Comparison of ENCODE assay signal across 7 cellular contexts in the genomic region with DNA sequence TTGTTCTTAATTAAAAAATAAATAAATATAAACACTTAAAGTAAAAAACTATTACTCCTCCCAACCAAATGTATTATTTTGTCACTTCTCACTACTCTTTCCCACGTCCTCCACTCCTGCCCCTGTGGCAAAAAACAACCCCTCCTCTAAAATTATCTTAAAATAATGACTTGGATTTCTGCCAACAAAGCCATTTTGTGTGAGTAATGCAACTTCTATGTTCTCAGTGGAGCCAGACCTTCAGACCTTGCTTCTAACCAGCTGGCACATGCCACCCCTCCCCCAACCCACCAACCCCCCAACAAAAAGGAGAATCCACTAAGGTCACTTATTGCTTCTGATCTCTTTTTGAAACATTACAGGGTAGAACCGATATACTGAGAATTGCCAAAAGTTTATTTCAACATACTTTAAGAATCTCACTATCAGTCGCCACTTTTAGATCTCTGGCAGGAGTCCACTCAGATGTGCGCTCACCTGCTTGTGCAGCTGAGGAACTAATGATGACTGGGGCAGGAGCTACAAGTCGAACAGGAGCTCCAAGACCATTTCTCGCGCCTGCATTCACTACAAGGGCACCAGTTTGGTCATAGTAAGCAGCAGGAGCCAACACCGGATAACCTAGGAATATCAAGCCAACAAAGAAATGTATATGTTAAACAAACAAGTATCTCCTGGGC. TPM values are rescaled to one million over a fixed set of nuclear protein-coding genes. Genes with fewer than 3 reads are reported as not detected.
A peak's percentile ranks its signal among the peaks of the same experiment; 100 is the strongest.
DNase-seq lines count a peak whose midpoint lies in the region; ATAC-seq and TF ChIP-seq lines count a peak whose summit lies in the region.

No MANE protein-coding gene starts in this region.

- peaks cover 8% of the 10 kb centered on the region for H3K27me3 Mint-ChIP-seq in HFFc6 (ENCODE audit: insufficient read depth)

- H3K27ac ChIP-seq in esophagus squamous epithelium (peak overlapping the region in 3 of 4 donors; percentile 2 to 45 (median 16)), sigmoid colon (peak overlapping the region in 3 of 4 donors; percentile 41 to 49 (median 49))

- H3K9me3 ChIP-seq in esophagus squamous epithelium = no peaks in the 10 kb centered on the region
- H3K9me3 ChIP-seq in sigmoid colon = no peaks in the 10 kb centered on the region

- intact Hi-C loops in esophagus squamous epithelium (cut with DNase I) = no loop called here
- intact Hi-C loops in sigmoid colon (cut with DNase I) = loop anchor here (10.0 kb wide), 1 partner anchor 98 kb away; a partner anchor contains a TSS
- intact Hi-C loops in posterior cingulate gyrus (cut with DNase I) = no loop called here

- H3K4me1 ChIP-seq in esophagus squamous epithelium (peaks cover 0 to 22% (median 6%) of the 10 kb centered on the region in 3 donors), sigmoid colon (peaks cover 0 to 29% (median 21%) of the 10 kb centered on the region in 4 donors)

- H3K4me3 ChIP-seq in esophagus squamous epithelium = no peak overlapping the region
- H3K4me3 ChIP-seq in sigmoid colon = no peak overlapping the region

- DNase-seq in HFFc6 = peak; percentile 57
- DNase-seq in NCI-H748 (lab: John Stamatoyannopoulos, UW; ENCODE audit: unreplicated experiment) = peak; percentile 89
- DNase-seq in esophagus squamous epithelium (lab: John Stamatoyannopoulos, UW) = no peak
- DNase-seq in sigmoid colon = no peak
- no peak for DNase-seq in posterior cingulate gyrus
- no peak for DNase-seq in NOMO-1 treated with dmso at 0.1 percent for 144 hours (lab: John Stamatoyannopoulos, UW; ENCODE audit: unreplicated experiment)

- no peak for ATAC-seq in HG02885 (IDR thresholded peaks at IDR 0.05; ENCODE audit: poor library complexity, unreplicated experiment)

- H3K4me1 Mint-ChIP-seq in HFFc6 (ENCODE audit: low read depth) = peaks cover 89% of the 10 kb centered on the region

- no peak for TF ChIP-seq CTCF in HFFc6 (IDR thresholded peaks at IDR 0.05)
- no peak for TF ChIP-seq CTCF in esophagus squamous epithelium (IDR thresholded peaks at IDR 0.05)
- no peak for TF ChIP-seq CTCF in sigmoid colon (IDR thresholded peaks at IDR 0.05)

- peak overlapping the region; percentile 54 for H3K4me3 Mint-ChIP-seq in HFFc6

- WGBS in esophagus squamous epithelium, 2 donors = 77 to 78% methylated on average over 8 of the region's 8 CpGs
- WGBS in sigmoid colon, 2 donors = 86 to 89% methylated on average over 8 of the region's 8 CpGs

- H3K36me3 Mint-ChIP-seq in HFFc6 (ENCODE audit: low read depth) = peaks cover 81% of the 10 kb centered on the region

- H3K27ac Mint-ChIP-seq in HFFc6 = peak overlapping the region; percentile 63

- TF ChIP-seq POLR2A in esophagus squamous epithelium (IDR thresholded peaks at IDR 0.05) (no peak), sigmoid colon (IDR thresholded peaks at IDR 0.05) (no peak)

- H3K27me3 ChIP-seq in esophagus squamous epithelium = no peaks in the 10 kb centered on the region
- no peaks in the 10 kb centered on the region for H3K27me3 ChIP-seq in sigmoid colon

- H3K36me3 ChIP-seq in esophagus squamous epithelium = peaks cover 15 to 92% (median 35%) of the 10 kb centered on the region in 3 donors
- peaks cover 8 to 72% (median 29%) of the 10 kb centered on the region in 4 donors for H3K36me3 ChIP-seq in sigmoid colon

- TF ChIP-seq EP300 in sigmoid colon (IDR thresholded peaks at IDR 0.05) = no peak

- peaks cover 5% of the 10 kb centered on the region; the same call in 1 of the 2 replicates for H3K9me3 Mint-ChIP-seq in HFFc6

RNA-seq across cellular contexts. Expression of a gene that starts 58.3 kb away (rescaled TPM):
- 10 to 100 TPM; 50.9 to 60.5 (median 56.7) TPM for total RNA-seq in HFFc6 (2021; fragmentation: NEBNext Ultra II Directional; extraction: Animal tissue kit (Norgen Biotek cat#: 25700))
- total RNA-seq in esophagus squamous epithelium (10 to 100 TPM in 1 of 4 donors, 1 to 10 TPM in 3; 2.9 to 11.6 (median 5.1) TPM), sigmoid colon (10 to 100 TPM; 29.9 to 91.1 (median 50.7) TPM)
- 10 to 100 TPM in 1 of 3 donors, 1 to 10 TPM in 2; 2.4 to 29.8 (median 6.5) TPM for polyA plus RNA-seq in sigmoid colon

Comparison
In these comparisons a context has a peak if more than half of its experiments do, and no peak if none do; other contexts are left out.
1. DNase-seq: peak in HFFc6 (single experiment) and NCI-H748 (single experiment); none in esophagus squamous epithelium (single experiment), sigmoid colon (single experiment), posterior cingulate gyrus (0 of 10) and NOMO-1 treated with dmso at 0.1 percent for 144 hours (single experiment).